1 cellular context compared by ENCODE assay signal in genomic region chr10:14942147-14942928, GRCh38.
A peak's percentile ranks its signal among the peaks of the same experiment; 100 is the strongest.
TF ChIP-seq lines count a peak whose summit lies in the region.

No MANE protein-coding gene starts in this region.

TF ChIP-seq in GM12878, 131 proteins besides CTCF, POLR2A, EP300 and RAD21 (continued from another document):
- TF ChIP-seq ZNF687 (IDR thresholded peaks at IDR 0.05), result peak; percentile 54
- TF ChIP-seq ATF7 (IDR thresholded peaks at IDR 0.05; ENCODE audit: low read depth), result peak; percentile 18; the same call in 1 of the 2 replicates
- peak; percentile 29 to 51; a peak in 1 of 4 replicates for TF ChIP-seq IKZF2 (IDR thresholded peaks at IDR 0.05)
- peak; percentile 47; the same call in 1 of the 2 replicates for TF ChIP-seq IKZF1 (conservative IDR thresholded peaks at IDR 0.05)
- TF ChIP-seq EED (IDR thresholded peaks at IDR 0.05; ENCODE audit: low read depth), result peak; percentile 53; the same call in 1 of the 2 replicates
